ENCODE assay signal across 5 cellular contexts in the genomic region with DNA sequence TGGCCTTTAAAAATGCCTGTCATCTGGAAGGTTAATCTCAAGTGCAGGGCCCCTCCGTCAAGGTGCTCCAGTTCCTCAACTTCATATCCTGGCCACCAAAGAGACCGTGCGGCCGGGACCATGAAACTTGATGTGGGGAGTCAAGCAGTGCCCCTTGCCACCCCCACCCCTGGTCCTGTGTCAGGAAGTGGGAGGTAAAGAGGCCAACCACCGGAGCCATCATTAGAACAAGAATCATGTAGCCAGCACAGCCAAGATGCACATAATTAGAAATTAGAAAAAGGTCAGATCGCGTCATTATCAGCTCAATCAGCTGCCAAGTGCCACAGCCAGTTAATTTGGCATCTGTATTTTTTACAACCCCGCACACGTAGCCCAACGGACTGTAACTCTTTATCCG.
"Had no signal": no experiment of that assay in that cellular context is flagged by ENCODE, and none has a peak within 500 bp of the region (broad histone marks: within the 10 kb centered on the region; RNA-seq: fewer than 3 reads in every experiment).

No MANE protein-coding gene starts in this region.

- H3K27ac ChIP-seq: GM23248 had no signal

- DNase-seq: GM23248, GOT3, H9, HCEC 1CT, KBM-7 had no signal

- H2AFZ ChIP-seq: GM23248 had no signal

- H3K4me3 ChIP-seq: GM23248 had no signal

- H3K9ac ChIP-seq: GM23248 had no signal
